ENCODE assay signal across 8 cellular contexts in genomic region chr11:57778318-57779037, GRCh38. TPM values are rescaled to one million over a fixed set of nuclear protein-coding genes. Genes with fewer than 3 reads are reported as not detected.
DNase-seq lines count a peak whose midpoint lies in the region; ATAC-seq and TF ChIP-seq lines count a peak whose summit lies in the region.
"Had no signal": no experiment of that assay in that cellular context is flagged by ENCODE, and none has a peak within 500 bp of the region (broad histone marks: within the 10 kb centered on the region; RNA-seq: fewer than 3 reads in every experiment).

No MANE protein-coding gene starts in this region.

- H3K36me3 ChIP-seq in H7 (replicated peaks; ENCODE audit: control insufficient read depth, insufficient read depth, low read length) (no peaks in the 10 kb centered on the region), urinary bladder (ENCODE audit: insufficient read depth) (peaks cover 3% of the 10 kb centered on the region)

- H3K27ac ChIP-seq in urinary bladder (ENCODE audit: low read depth) = peak overlapping the region; percentile 88

- DNase-seq in H7 (peak; percentile 55), epidermal melanocyte (ENCODE audit: insufficient read length, low spot score) (peak; percentile 84), mesothelial cell of epicardium (ENCODE audit: low spot score in 2 of 2, unreplicated experiment in 2 of 2) (peak; percentile 81 to 92)

- peaks cover 6% of the 10 kb centered on the region for H3K4me1 ChIP-seq in urinary bladder (ENCODE audit: insufficient read depth)

- peaks cover 86% of the 10 kb centered on the region for H3K4me1 Mint-ChIP-seq in mesothelial cell of epicardium

- H3K4me3 Mint-ChIP-seq in mesothelial cell of epicardium = peak overlapping the region; percentile 47

- WGBS in urinary bladder = 3% methylated on average over 6 of the region's 6 CpGs

- peak overlapping the region; percentile 99 for H3K27ac Mint-ChIP-seq in mesothelial cell of epicardium

- H3K27me3 ChIP-seq in H7 (ENCODE audit: control insufficient read depth, insufficient read depth, low read length) = no peaks in the 10 kb centered on the region

- no peak for TF ChIP-seq CTCF in mesothelial cell of epicardium (IDR thresholded peaks at IDR 0.05; ENCODE audit: unreplicated experiment)

- no peaks in the 10 kb centered on the region for H3K9me3 Mint-ChIP-seq in mesothelial cell of epicardium

- H3K4me3 ChIP-seq in H7 (ENCODE audit: insufficient read depth, low read depth, low read length) (no peak overlapping the region), urinary bladder (ENCODE audit: low read depth, low read length) (no peak overlapping the region)

- H3K36me3 Mint-ChIP-seq in mesothelial cell of epicardium = no peaks in the 10 kb centered on the region

- ATAC-seq in GM21447 (IDR thresholded peaks at IDR 0.05; ENCODE audit: unreplicated experiment) (no peak), GM21825 (IDR thresholded peaks at IDR 0.05; ENCODE audit: unreplicated experiment) (no peak)

- no peaks in the 10 kb centered on the region for H3K27me3 Mint-ChIP-seq in mesothelial cell of epicardium (ENCODE audit: low read depth)

TF ChIP-seq in PFSK-1, 5 proteins besides CTCF, POLR2A, EP300 and RAD21:
- TF ChIP-seq REST (IDR thresholded peaks at IDR 0.05; ENCODE audit: insufficient read depth in 1 of 2, low read depth in 2 of 2, low read length in 2 of 2) (no peak), SIN3A (IDR thresholded peaks at IDR 0.05; ENCODE audit: borderline replicate concordance, insufficient read depth, low read length) (no peak), POLR2AphosphoS5 (IDR thresholded peaks at IDR 0.05; ENCODE audit: low read depth, low read length) (no peak), FOXP2 (optimal IDR thresholded peaks at IDR 0.05; ENCODE audit: borderline replicate concordance, extremely low read depth, extremely low read length, insufficient read depth) (peak; percentile 62), TAF1 (IDR thresholded peaks at IDR 0.05; ENCODE audit: borderline replicate concordance, insufficient read depth, low read length) (no peak)
TF ChIP-seq in PFSK-1: peak in this region for 1.

RNA-seq across cellular contexts. Expression of gene CTNND1, which starts 16.9 kb away (rescaled TPM):
- total RNA-seq in H7 (2014; rRNA removed; shearing (Covaris generic)) = 108 and 118 TPM in 2 replicates
- 31.7 TPM for polyA plus RNA-seq in PFSK-1 (2012; ENCODE audit: insufficient read length, low read depth)
- total RNA-seq in mesothelial cell of epicardium = 234 to 250 TPM (median 238 TPM) in 3 replicates
- 176 TPM for total RNA-seq in urinary bladder
- polyA plus RNA-seq in urinary bladder = 72.8 TPM

RNA-seq across cellular contexts. Expression of gene BTBD18, which starts 26.9 kb away (rescaled TPM):
- not detected in 2 replicates for total RNA-seq in H7 (2014; rRNA removed; shearing (Covaris generic))
- not detected for polyA plus RNA-seq in PFSK-1 (2012; ENCODE audit: insufficient read length, low read depth)
- not detected in 3 replicates for total RNA-seq in mesothelial cell of epicardium
- not detected for total RNA-seq in urinary bladder
- not detected for polyA plus RNA-seq in urinary bladder
- total RNA-seq: activated CD8-positive, alpha-beta memory T cell treated with anti-CD3 and anti-CD28 coated beads for 36 hours had no signal

RNA-seq across cellular contexts. Expression of gene SELENOH, which starts 37.2 kb away (rescaled TPM):
- 200 and 246 TPM in 2 replicates for total RNA-seq in H7 (2014; rRNA removed; shearing (Covaris generic))
- polyA plus RNA-seq in PFSK-1 (2012; ENCODE audit: insufficient read length, low read depth) = 115 TPM
- 152 to 158 TPM (median 156 TPM) in 3 replicates for total RNA-seq in mesothelial cell of epicardium
- 46.4 TPM for total RNA-seq in urinary bladder
- polyA plus RNA-seq in urinary bladder = 119 TPM
